In the genomic region with DNA sequence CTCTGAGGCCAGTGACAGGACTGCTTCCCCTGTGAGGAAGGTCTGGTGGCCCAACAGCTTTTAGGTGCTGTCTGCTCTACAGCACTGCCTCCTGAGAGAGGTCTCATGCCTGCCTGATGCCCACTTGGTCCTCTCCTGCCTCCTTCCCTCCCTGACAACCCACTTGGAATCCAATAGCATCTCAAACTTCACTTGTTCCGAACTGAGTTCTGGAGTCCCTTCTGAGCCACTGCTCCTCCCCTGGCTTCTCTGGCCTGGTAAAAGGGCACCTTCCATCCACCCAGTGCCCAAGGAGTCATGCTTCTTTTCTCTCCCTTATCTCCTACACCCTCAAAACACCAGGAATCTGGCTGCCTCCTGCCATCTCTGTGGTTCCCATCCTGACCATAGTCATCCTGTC, we compare ENCODE assay signal across 13 cellular contexts. TPM values are rescaled to one million over a fixed set of nuclear protein-coding genes. Genes with fewer than 3 reads are reported as not detected.
DNase-seq lines count a peak whose midpoint lies in the region; ATAC-seq and TF ChIP-seq lines count a peak whose summit lies in the region.
"Had no signal": no experiment of that assay in that cellular context is flagged by ENCODE, and none has a peak within 500 bp of the region (broad histone marks: within the 10 kb centered on the region; RNA-seq: fewer than 3 reads in every experiment).

No MANE protein-coding gene starts in this region.

- DNase-seq in activated naive CD4-positive, alpha-beta T cell (lab: John Stamatoyannopoulos, UW): no peak
- DNase-seq in activated B cell treated with CpG ODN at 0.5 μM for 24 hours (no peak), glutamatergic neuron (no peak), adrenal gland (no peak), CD1c-positive myeloid dendritic cell (ENCODE audit: extremely low spot score) (no peak), posterior vena cava (ENCODE audit: low spot score) (no peak)
- no peak for DNase-seq in stimulated activated naive B cell treated with anti-CD40 and anti-IgM and Interleukin-4, amounts not matched to agents 10 μg/mL and 1 μg/mL and 100 μg/mL, for 72 hours
- DNase-seq: NCI-H146 had no signal

- no peaks in the 10 kb centered on the region for H3K9me3 ChIP-seq in adrenal gland (replicated peaks in 1 of 3)
- H3K9me3 ChIP-seq: HAP-1, left lung had no signal

- POLR2A ChIA-PET in activated B cell treated with CpG ODN at 0.5 μM for 24 hours (lab: Charles Lee): interaction anchor here (0.6 to 0.7 kb wide), 2 partner anchors 9 to 11 kb away, joined by 3 to 4 read pairs; no protein-coding TSS in a partner anchor

- WGBS in adrenal gland, 4 donors: 91 to 100% (median 93%) methylated on average over 1 of the region's 1 CpG

- H3K4me1 ChIP-seq in adrenal gland (replicated peaks in 1 of 2): peaks cover 9 to 23% of the 10 kb centered on the region in 2 donors

- H3K9me3 Mint-ChIP-seq in activated naive CD4-positive, alpha-beta T cell treated with anti-CD3 and anti-CD28 coated beads, Interleukin-2, amount 50 U/mL, for 24 hours: no peaks in the 10 kb centered on the region
- H3K9me3 Mint-ChIP-seq in activated B cell treated with CpG ODN at 0.5 μM for 24 hours (no peaks in the 10 kb centered on the region), glutamatergic neuron (ENCODE audit: unreplicated experiment) (peaks cover 4% of the 10 kb centered on the region)
- H3K9me3 Mint-ChIP-seq in stimulated activated naive B cell treated with anti-CD40 and anti-IgM and Interleukin-4, amounts not matched to agents 10 μg/mL and 1 μg/mL and 100 μg/mL, for 72 hours: no peaks in the 10 kb centered on the region

- no peak for TF ChIP-seq POLR2A in adrenal gland (IDR thresholded peaks at IDR 0.05)

- intact Hi-C loops in activated B cell treated with CpG ODN at 0.5 μM for 24 hours (cut with micrococcal nuclease): no loop called here
- intact Hi-C loops in adrenal gland (cut with DNase I): no loop called here
- intact Hi-C loops in posterior vena cava (cut with DNase I): no loop called here

- no peak for ATAC-seq in activated B cell treated with CpG ODN at 0.5 μM for 24 hours (ENCODE audit: low read depth)
- ATAC-seq in stimulated activated naive B cell treated with anti-CD40 and anti-IgM and Interleukin-4, amounts not matched to agents 10 μg/mL and 1 μg/mL and 100 μg/mL, for 72 hours (replicated peaks): no peak
- ATAC-seq: left lung had no signal

- H3K27me3 Mint-ChIP-seq in activated naive CD4-positive, alpha-beta T cell treated with anti-CD3 and anti-CD28 coated beads, Interleukin-2, amount 50 U/mL, for 24 hours: no peaks in the 10 kb centered on the region
- H3K27me3 Mint-ChIP-seq in activated B cell treated with CpG ODN at 0.5 μM for 24 hours: no peaks in the 10 kb centered on the region
- H3K27me3 Mint-ChIP-seq in glutamatergic neuron (ENCODE audit: unreplicated experiment): peaks cover 2% of the 10 kb centered on the region
- no peaks in the 10 kb centered on the region for H3K27me3 Mint-ChIP-seq in stimulated activated naive B cell treated with anti-CD40 and anti-IgM and Interleukin-4, amounts not matched to agents 10 μg/mL and 1 μg/mL and 100 μg/mL, for 72 hours

- no peaks in the 10 kb centered on the region for H3K36me3 ChIP-seq in adrenal gland (replicated peaks in 1 of 2)
- H3K36me3 ChIP-seq: cardiac muscle cell, left lung had no signal

- H3K4me3 ChIP-seq in adrenal gland: no peak overlapping the region
- H3K4me3 ChIP-seq: cardiac muscle cell, HAP-1 had no signal

- CTCF ChIA-PET in activated B cell treated with CpG ODN at 0.5 μM for 24 hours (lab: Charles Lee): no interaction called here

- H3K27ac ChIP-seq in adrenal gland: no peak overlapping the region
- H3K27ac ChIP-seq: cardiac muscle cell, epithelial cell of prostate, left lung had no signal

- H3K36me3 Mint-ChIP-seq in activated naive CD4-positive, alpha-beta T cell treated with anti-CD3 and anti-CD28 coated beads, Interleukin-2, amount 50 U/mL, for 24 hours: no peaks in the 10 kb centered on the region
- H3K36me3 Mint-ChIP-seq in activated B cell treated with CpG ODN at 0.5 μM for 24 hours (ENCODE audit: low read depth): peaks cover 8% of the 10 kb centered on the region
- no peaks in the 10 kb centered on the region for H3K36me3 Mint-ChIP-seq in glutamatergic neuron (ENCODE audit: unreplicated experiment)
- H3K36me3 Mint-ChIP-seq in stimulated activated naive B cell treated with anti-CD40 and anti-IgM and Interleukin-4, amounts not matched to agents 10 μg/mL and 1 μg/mL and 100 μg/mL, for 72 hours: peaks cover 4 to 14% of the 10 kb centered on the region in 2 donors

- peak overlapping the region; percentile 52 for H3K27ac Mint-ChIP-seq in activated naive CD4-positive, alpha-beta T cell treated with anti-CD3 and anti-CD28 coated beads, Interleukin-2, amount 50 U/mL, for 24 hours
- H3K27ac Mint-ChIP-seq in activated B cell treated with CpG ODN at 0.5 μM for 24 hours: peak overlapping the region; percentile 56
- H3K27ac Mint-ChIP-seq in glutamatergic neuron (ENCODE audit: unreplicated experiment): no peak overlapping the region
- H3K27ac Mint-ChIP-seq in stimulated activated naive B cell treated with anti-CD40 and anti-IgM and Interleukin-4, amounts not matched to agents 10 μg/mL and 1 μg/mL and 100 μg/mL, for 72 hours: peak overlapping the region; percentile 74

- peaks cover 28% of the 10 kb centered on the region for H3K4me1 Mint-ChIP-seq in activated naive CD4-positive, alpha-beta T cell treated with anti-CD3 and anti-CD28 coated beads, Interleukin-2, amount 50 U/mL, for 24 hours
- peaks cover 26% of the 10 kb centered on the region for H3K4me1 Mint-ChIP-seq in activated B cell treated with CpG ODN at 0.5 μM for 24 hours
- peaks cover 2% of the 10 kb centered on the region for H3K4me1 Mint-ChIP-seq in glutamatergic neuron (ENCODE audit: low read depth, unreplicated experiment)
- H3K4me1 Mint-ChIP-seq in stimulated activated naive B cell treated with anti-CD40 and anti-IgM and Interleukin-4, amounts not matched to agents 10 μg/mL and 1 μg/mL and 100 μg/mL, for 72 hours: peaks cover 15 to 35% of the 10 kb centered on the region in 2 donors

- no peak for TF ChIP-seq CTCF in activated B cell treated with CpG ODN at 0.5 μM for 24 hours (IDR thresholded peaks at IDR 0.05)
- no peak for TF ChIP-seq CTCF in glutamatergic neuron (IDR thresholded peaks at IDR 0.05; ENCODE audit: partially characterized antibody, unreplicated experiment)
- TF ChIP-seq CTCF in adrenal gland (IDR thresholded peaks at IDR 0.05): no peak

- H3K27me3 ChIP-seq in adrenal gland: no peaks in the 10 kb centered on the region
- H3K27me3 ChIP-seq: cardiac muscle cell, left lung had no signal

- peak overlapping the region; percentile 88 for H3K4me3 Mint-ChIP-seq in activated naive CD4-positive, alpha-beta T cell treated with anti-CD3 and anti-CD28 coated beads, Interleukin-2, amount 50 U/mL, for 24 hours
- H3K4me3 Mint-ChIP-seq in activated B cell treated with CpG ODN at 0.5 μM for 24 hours: peak overlapping the region; percentile 88
- peak overlapping the region; percentile 61 for H3K4me3 Mint-ChIP-seq in glutamatergic neuron (ENCODE audit: unreplicated experiment)
- H3K4me3 Mint-ChIP-seq in stimulated activated naive B cell treated with anti-CD40 and anti-IgM and Interleukin-4, amounts not matched to agents 10 μg/mL and 1 μg/mL and 100 μg/mL, for 72 hours: peak overlapping the region; percentile 46 to 91

RNA-seq across cellular contexts. Expression of a gene that starts 1.9 kb away (rescaled TPM):
- total RNA-seq in activated B cell treated with CpG ODN at 0.5 μM for 24 hours (33.5 and 39.7 TPM in 2 replicates), glutamatergic neuron (ENCODE audit: unreplicated experiment) (25.8 TPM), adrenal gland (10 to 100 TPM; 28.1 to 46.7 (median 38.9) TPM), posterior vena cava (10 to 100 TPM; 26.2 to 27.1 TPM)
- polyA plus RNA-seq in adrenal gland: 10 to 100 TPM in 2 of 3 donors, 1 to 10 TPM in 1; 10.0 to 28.4 (median 20.6) TPM

RNA-seq across cellular contexts. Expression of a gene that starts 28.2 kb away (rescaled TPM):
- 13.4 and 13.5 TPM in 2 replicates for total RNA-seq in activated B cell treated with CpG ODN at 0.5 μM for 24 hours
- total RNA-seq in glutamatergic neuron (ENCODE audit: unreplicated experiment): 8.1 TPM
- total RNA-seq in adrenal gland: 10 to 100 TPM; 21.2 to 50.3 (median 27.3) TPM
- polyA plus RNA-seq in adrenal gland: 10 to 100 TPM in 2 of 3 donors, 1 to 10 TPM in 1; 9.6 to 10.5 (median 10.2) TPM
- 10 to 100 TPM in 1 of 2 donors, 1 to 10 TPM in 1; 8.8 to 11.2 TPM for total RNA-seq in posterior vena cava

RNA-seq across cellular contexts. Expression of a gene that starts 40.6 kb away (rescaled TPM):
- 52.1 and 55.0 TPM in 2 replicates for total RNA-seq in activated B cell treated with CpG ODN at 0.5 μM for 24 hours
- 60.3 TPM for total RNA-seq in glutamatergic neuron (ENCODE audit: unreplicated experiment)
- total RNA-seq in adrenal gland: 10 to 100 TPM; 32.5 to 70.1 (median 47.5) TPM
- 10 to 100 TPM; 34.3 to 58.0 (median 44.7) TPM for polyA plus RNA-seq in adrenal gland
- 10 to 100 TPM; 27.0 to 31.5 TPM for total RNA-seq in posterior vena cava

RNA-seq across cellular contexts. Expression of a gene that starts 52.5 kb away (rescaled TPM):
- total RNA-seq in activated B cell treated with CpG ODN at 0.5 μM for 24 hours: 21.6 and 24.3 TPM in 2 replicates
- total RNA-seq in glutamatergic neuron (ENCODE audit: unreplicated experiment): 27.6 TPM
- total RNA-seq in adrenal gland: 10 to 100 TPM in 7 of 8 donors, 1 to 10 TPM in 1; 9.9 to 24.4 (median 14.7) TPM
- 10 to 100 TPM in 2 of 3 donors, 1 to 10 TPM in 1; 5.5 to 61.7 (median 35.8) TPM for polyA plus RNA-seq in adrenal gland
- 10 to 100 TPM; 24.0 to 24.2 TPM for total RNA-seq in posterior vena cava
